11 cellular contexts compared by ENCODE assay signal in genomic region chr10:31136951-31137885, GRCh38.
A peak's percentile ranks its signal among the peaks of the same experiment; 100 is the strongest.
DNase-seq lines count a peak whose midpoint lies in the region; ATAC-seq, FAIRE-seq and TF ChIP-seq lines count a peak whose summit lies in the region.
"Had no signal": no experiment of that assay in that cellular context is flagged by ENCODE, and none has a peak within 500 bp of the region (broad histone marks: within the 10 kb centered on the region; RNA-seq: fewer than 3 reads in every experiment).

No MANE protein-coding gene starts in this region.

- peaks cover 0 to 33% of the 10 kb centered on the region in 2 donors for H3K4me1 ChIP-seq in naive thymus-derived CD4-positive, alpha-beta T cell (ENCODE audit: control insufficient read depth in 2 of 2, insufficient read depth in 2 of 2, low read length in 2 of 2)
- H3K4me1 ChIP-seq in right lobe of liver = peaks cover 0 to 9% (median 0%) of the 10 kb centered on the region in 4 donors

- TF ChIP-seq CTCF in D721Med (IDR thresholded peaks at IDR 0.05; ENCODE audit: insufficient read depth, missing control alignments) (no peak), right lobe of liver (IDR thresholded peaks at IDR 0.05) (no peak)

- FAIRE-seq in D721Med (lab: Jason Lieb, UNC) = peak; percentile 51

- 46% methylated on average over 9 of the region's 9 CpGs for WGBS in right lobe of liver (ENCODE audit: insufficient coverage, low coverage, low lambda C conversion rate, missing lambda C conversion rate)

- in situ Hi-C loops in KBM-7 (cut with MboI; ENCODE audit: low pct_unique_long_range_greater_than_20kb, low sequenced_read_pairs) = no loop called here

- no peaks in the 10 kb centered on the region for H3K27me3 Mint-ChIP-seq in naive thymus-derived CD4-positive, alpha-beta T cell

- CTCF ChIA-PET in naive thymus-derived CD4-positive, alpha-beta T cell (lab: Charles Lee) = no interaction called here

- no peak for TF ChIP-seq POLR2A in right lobe of liver (IDR thresholded peaks at IDR 0.05)

- DNase-seq in D721Med (ENCODE audit: insufficient read length, low spot score) (no peak), KBM-7 (peak; percentile 92), amniotic epithelial cell (ENCODE audit: low read depth) (peak; percentile 71), right lobe of liver (no peak), A172 (ENCODE audit: low spot score) (no peak), GOT3 (lab: John Stamatoyannopoulos, UW) (no peak)
- peak in 8 of 9 donors; percentile 17 to 56 (median 46) for DNase-seq in naive thymus-derived CD4-positive, alpha-beta T cell
- DNase-seq: activated CD4-positive, alpha-beta T cell treated with anti-CD3 and anti-CD28 coated beads for 1 hour; NCI-H2081; stimulated activated CD4-positive, alpha-beta T cell treated with anti-CD3 and anti-CD28 coated beads, Interleukin-15, amount 100 ng/mL, for 24 hours had no signal

- intact Hi-C loops in naive thymus-derived CD4-positive, alpha-beta T cell (cut with micrococcal nuclease) = loop anchor here (1.0 to 10.0 kb wide), 10 partner anchors 36 to 918 kb away; partner anchors contain the start of genes KIF5B (in 1 of the 2), MAP3K8 (in 1 of the 2) and ZEB1 (in 1 of the 2)
- intact Hi-C loops in right lobe of liver (cut with DNase I) = no loop called here

- H3K4me3 Mint-ChIP-seq in naive thymus-derived CD4-positive, alpha-beta T cell = peak overlapping the region; percentile 10 to 76 (median 64)

- H3K9me3 Mint-ChIP-seq in naive thymus-derived CD4-positive, alpha-beta T cell = no peaks in the 10 kb centered on the region

- no peaks in the 10 kb centered on the region for H3K27me3 ChIP-seq in naive thymus-derived CD4-positive, alpha-beta T cell (ENCODE audit: control insufficient read depth in 2 of 2, insufficient read depth in 2 of 2, low read length in 2 of 2)
- H3K27me3 ChIP-seq in right lobe of liver = no peaks in the 10 kb centered on the region

- ATAC-seq in naive thymus-derived CD4-positive, alpha-beta T cell = peak; percentile 42
- ATAC-seq in right lobe of liver (no peak), GM19397 (IDR thresholded peaks at IDR 0.05; ENCODE audit: unreplicated experiment) (no peak)

- H3K27ac Mint-ChIP-seq in naive thymus-derived CD4-positive, alpha-beta T cell = peak overlapping the region; percentile 65 to 95 (median 79)

- no peaks in the 10 kb centered on the region for H3K36me3 Mint-ChIP-seq in naive thymus-derived CD4-positive, alpha-beta T cell

- H3K36me3 ChIP-seq in naive thymus-derived CD4-positive, alpha-beta T cell (ENCODE audit: control insufficient read depth in 2 of 3, insufficient read depth in 3 of 3, low read length in 3 of 3) = no peaks in the 10 kb centered on the region
- H3K36me3 ChIP-seq in right lobe of liver = no peaks in the 10 kb centered on the region

- POLR2A ChIA-PET in naive thymus-derived CD4-positive, alpha-beta T cell (lab: Charles Lee) = interaction anchor here (0.9 to 1.0 kb wide), 2 partner anchors 8 to 350 kb away, joined by 3 read pairs; no protein-coding TSS in a partner anchor

- H3K27ac ChIP-seq in naive thymus-derived CD4-positive, alpha-beta T cell (ENCODE audit: low read depth, low read length) = peak overlapping the region; percentile 34
- no peak overlapping the region for H3K27ac ChIP-seq in right lobe of liver

- no peak overlapping the region for H3K4me3 ChIP-seq in naive thymus-derived CD4-positive, alpha-beta T cell (ENCODE audit: low read length)
- H3K4me3 ChIP-seq in right lobe of liver = no peak overlapping the region

- H3K4me1 Mint-ChIP-seq in naive thymus-derived CD4-positive, alpha-beta T cell = peaks cover 18 to 49% (median 44%) of the 10 kb centered on the region in 7 donors

- H3K9me3 ChIP-seq in naive thymus-derived CD4-positive, alpha-beta T cell (ENCODE audit: control insufficient read depth in 2 of 3, low read length in 3 of 3) = no peaks in the 10 kb centered on the region
- no peaks in the 10 kb centered on the region for H3K9me3 ChIP-seq in right lobe of liver

Comparison
In these comparisons a context has a peak if more than half of its experiments do, and no peak if none do; other contexts are left out.
1. DNase-seq: peak in KBM-7 (single experiment), amniotic epithelial cell (single experiment) and naive thymus-derived CD4-positive, alpha-beta T cell (8 of 9); none in D721Med (single experiment), right lobe of liver (0 of 3), A172 (single experiment) and GOT3 (single experiment).
2. intact Hi-C loops: an anchor here in naive thymus-derived CD4-positive, alpha-beta T cell (1.0 to 10.0 kb wide); none called in right lobe of liver.